ENCODE assay signal across 15 cellular contexts in genomic region chr16:84940670-84941551, GRCh38.
DNase-seq lines count a peak whose midpoint lies in the region; ATAC-seq and TF ChIP-seq lines count a peak whose summit lies in the region.
"Had no signal": no experiment of that assay in that cellular context is flagged by ENCODE, and none has a peak within 500 bp of the region (broad histone marks: within the 10 kb centered on the region; RNA-seq: fewer than 3 reads in every experiment).

No MANE protein-coding gene starts in this region.

- H3K4me1 Mint-ChIP-seq in activated T-cell treated with anti-CD3 and anti-CD28 coated beads, Interleukin-2, amount 50 U/mL, for 72 hours (ENCODE audit: low read depth): no peaks in the 10 kb centered on the region

- H4K20me1 ChIP-seq in GM23248 (ENCODE audit: insufficient read depth): no peaks in the 10 kb centered on the region

- H3F3A ChIP-seq in GM23248 (ENCODE audit: insufficient read depth): no peaks in the 10 kb centered on the region

- 0 out of 2 replicates have a peak overlapping the region, but pooled peaks have one; percentile 30 for H3K9ac ChIP-seq in GM23248

- no peak overlapping the region for H3K4me3 Mint-ChIP-seq in activated T-cell treated with anti-CD3 and anti-CD28 coated beads, Interleukin-2, amount 50 U/mL, for 72 hours

- H3K27me3 ChIP-seq in GM23248 (replicated peaks; ENCODE audit: insufficient read depth): no peaks in the 10 kb centered on the region
- no peaks in the 10 kb centered on the region for H3K27me3 ChIP-seq in lower lobe of right lung (ENCODE audit: low read depth)
- H3K27me3 ChIP-seq in testis: no peaks in the 10 kb centered on the region

- no peak for TF ChIP-seq CTCF in lower lobe of right lung (IDR thresholded peaks at IDR 0.05)
- TF ChIP-seq CTCF in testis (IDR thresholded peaks at IDR 0.05): peak in 1 of 3 experiments; percentile 12
- TF ChIP-seq CTCF in omental fat pad (IDR thresholded peaks at IDR 0.05): no peak

- no peak overlapping the region for H3K4me2 ChIP-seq in GM23248 (ENCODE audit: unreplicated experiment)

- H3K36me3 Mint-ChIP-seq in activated T-cell treated with anti-CD3 and anti-CD28 coated beads, Interleukin-2, amount 50 U/mL, for 72 hours (ENCODE audit: insufficient read depth in 2 of 2): no peaks in the 10 kb centered on the region

- H3K9me3 ChIP-seq in GM23248 (ENCODE audit: low read depth) (no peaks in the 10 kb centered on the region), lower lobe of right lung (no peaks in the 10 kb centered on the region), testis (no peaks in the 10 kb centered on the region)

- no peaks in the 10 kb centered on the region for H3K9me2 ChIP-seq in GM23248 (ENCODE audit: insufficient read depth)

- no peak overlapping the region for H3K27ac ChIP-seq in GM23248
- H3K27ac ChIP-seq in lower lobe of right lung: no peak overlapping the region
- peak overlapping the region in 1 of 2 donors; percentile 30 for H3K27ac ChIP-seq in testis
- H3K27ac ChIP-seq: epithelial cell of prostate had no signal

- peaks cover 17% of the 10 kb centered on the region for H3K4me1 ChIP-seq in GM23248 (ENCODE audit: insufficient read depth)
- H3K4me1 ChIP-seq in lower lobe of right lung: no peaks in the 10 kb centered on the region
- peaks cover 7% of the 10 kb centered on the region for H3K4me1 ChIP-seq in testis

- DNase-seq in GM23248: peak; percentile 82
- DNase-seq in lower lobe of right lung: no peak
- peak; percentile 37 for DNase-seq in testis
- no peak for DNase-seq in midbrain (lab: John Stamatoyannopoulos, UW)
- DNase-seq in activated T-cell treated with anti-CD3 and anti-CD28 coated beads, Interleukin-2, amount 50 U/mL, for 72 hours: no peak
- no peak for DNase-seq in omental fat pad (ENCODE audit: low spot score)
- no peak for DNase-seq in NCI-H1048 (lab: John Stamatoyannopoulos, UW)
- DNase-seq: activated CD4-positive, alpha-beta T cell treated with anti-CD3 and anti-CD28 coated beads for 48 hours; activated T-cell treated with anti-CD3 and anti-CD28 coated beads for 4 hours; C1 segment of cervical spinal cord; DMS79; NCI-H1694; nucleus accumbens had no signal

- peaks cover 0 to 2% of the 10 kb centered on the region in 2 donors for H3K9me3 Mint-ChIP-seq in activated T-cell treated with anti-CD3 and anti-CD28 coated beads, Interleukin-2, amount 50 U/mL, for 72 hours

- TF ChIP-seq POLR2A in testis (IDR thresholded peaks at IDR 0.05): no peak

- H2AFZ ChIP-seq in GM23248: no peak overlapping the region

- H3K27me3 Mint-ChIP-seq in activated T-cell treated with anti-CD3 and anti-CD28 coated beads, Interleukin-2, amount 50 U/mL, for 72 hours (ENCODE audit: low read depth): no peaks in the 10 kb centered on the region

- H3K79me2 ChIP-seq in GM23248 (ENCODE audit: insufficient read depth): no peaks in the 10 kb centered on the region

- ATAC-seq in esophagus mucosa (peak; percentile 31), lower lobe of right lung (peak; percentile 40 to 44), omental fat pad (ENCODE audit: low FRiP score) (no peak)
- ATAC-seq in activated T-cell treated with anti-CD3 and anti-CD28 coated beads, Interleukin-2, amount 50 U/mL, for 72 hours (replicated peaks in 1 of 2): no peak

- no peak overlapping the region for H3K27ac Mint-ChIP-seq in activated T-cell treated with anti-CD3 and anti-CD28 coated beads, Interleukin-2, amount 50 U/mL, for 72 hours

- WGBS in GM23248 (ENCODE audit: low coverage in 1 of 2, low lambda C conversion rate in 2 of 2, missing lambda C conversion rate in 2 of 2), 2 experiments: 42 to 44% methylated on average over 31 to 40 of the region's 41 CpGs
- WGBS in testis, 2 donors: 60 to 77% methylated on average over 19 to 40 of the region's 41 CpGs

- H3K36me3 ChIP-seq in GM23248 (ENCODE audit: low read depth) (no peaks in the 10 kb centered on the region), lower lobe of right lung (no peaks in the 10 kb centered on the region), testis (ENCODE audit: low read depth, missing control alignments) (no peaks in the 10 kb centered on the region)

- in situ Hi-C loops in GM23248 (cut with MboI): no loop called here

- no peak overlapping the region for H3K4me3 ChIP-seq in GM23248
- H3K4me3 ChIP-seq in lower lobe of right lung: no peak overlapping the region
- H3K4me3 ChIP-seq in testis: no peak overlapping the region

- intact Hi-C loops in lower lobe of right lung (cut with DNase I): no loop called here
- intact Hi-C loops in testis (cut with DNase I; ENCODE audit: low total_unique reads): no loop called here

Comparison
In these comparisons a context has a peak if more than half of its experiments do, and no peak if none do; other contexts are left out.
1. DNase-seq: peak in GM23248 (single experiment) and testis (single experiment); none in lower lobe of right lung (single experiment), midbrain (single experiment), activated T-cell treated with anti-CD3 and anti-CD28 coated beads, Interleukin-2, amount 50 U/mL, for 72 hours (0 of 2), omental fat pad (single experiment) and NCI-H1048 (single experiment).
2. ATAC-seq: peak in esophagus mucosa (single experiment) and lower lobe of right lung (2 of 2); none in activated T-cell treated with anti-CD3 and anti-CD28 coated beads, Interleukin-2, amount 50 U/mL, for 72 hours (0 of 2) and omental fat pad (single experiment).